Comparison of ENCODE assay signal across 8 cellular contexts in genomic region chr3:42012935-42013651, GRCh38. TPM values are rescaled to one million over a fixed set of nuclear protein-coding genes. Genes with fewer than 3 reads are reported as not detected.
DNase-seq lines count a peak whose midpoint lies in the region; ATAC-seq and TF ChIP-seq lines count a peak whose summit lies in the region.

No MANE protein-coding gene starts in this region.

- ATAC-seq in GM18858 (IDR thresholded peaks at IDR 0.05; ENCODE audit: unreplicated experiment) (peak; percentile 80), HG03045 (IDR thresholded peaks at IDR 0.05; ENCODE audit: unreplicated experiment) (peak; percentile 79)

- H3K4me3 ChIP-seq in epithelial cell of esophagus (ENCODE audit: low read length): peak overlapping the region; percentile 62

- no peak for TF ChIP-seq CTCF in epithelial cell of esophagus (IDR thresholded peaks at IDR 0.05; ENCODE audit: insufficient read depth, low read depth, low read length, missing control alignments)

- DNase-seq in AG08396 (ENCODE audit: low spot score): peak; percentile 92
- DNase-seq in NOMO-1 treated with DMSO at 0.1 percent for 48 hours (lab: John Stamatoyannopoulos, UW; ENCODE audit: unreplicated experiment): peak; percentile 99
- DNase-seq in activated T-cell treated with anti-CD3 and anti-CD28 coated beads for 1 hour (ENCODE audit: low read depth): peak; percentile 59
- DNase-seq in epithelial cell of esophagus (ENCODE audit: low read depth): peak; percentile 76
- DNase-seq in mucosa of gallbladder (ENCODE audit: low spot score): peak; percentile 63
- DNase-seq in stimulated activated CD8-positive, alpha-beta memory T cell treated with anti-CD3 and anti-CD28 coated beads, Interleukin-4, amount 100 ng/mL, for 1 hour (ENCODE audit: low read depth in 2 of 2, low spot score in 1 of 2): peak; percentile 41 to 52

RNA-seq across cellular contexts. Expression of gene ULK4, which starts 51.2 kb away (rescaled TPM):
- total RNA-seq in mucosa of gallbladder: 9.8 TPM

Comparison
In these comparisons a context has a peak if more than half of its experiments do, and no peak if none do; other contexts are left out.
1. Peak in every context shown above with its lines: DNase-seq, ATAC-seq and H3K4me3 ChIP-seq.
2. DNase-seq: peak in every context shown above with its lines; median percentile 99 in NOMO-1 treated with DMSO at 0.1 percent for 48 hours; 92 in AG08396; 76 in epithelial cell of esophagus; 63 in mucosa of gallbladder; 59 in activated T-cell treated with anti-CD3 and anti-CD28 coated beads for 1 hour; 46 in stimulated activated CD8-positive, alpha-beta memory T cell treated with anti-CD3 and anti-CD28 coated beads, Interleukin-4, amount 100 ng/mL, for 1 hour.